ENCODE assay signal across 9 cellular contexts in the genomic region with DNA sequence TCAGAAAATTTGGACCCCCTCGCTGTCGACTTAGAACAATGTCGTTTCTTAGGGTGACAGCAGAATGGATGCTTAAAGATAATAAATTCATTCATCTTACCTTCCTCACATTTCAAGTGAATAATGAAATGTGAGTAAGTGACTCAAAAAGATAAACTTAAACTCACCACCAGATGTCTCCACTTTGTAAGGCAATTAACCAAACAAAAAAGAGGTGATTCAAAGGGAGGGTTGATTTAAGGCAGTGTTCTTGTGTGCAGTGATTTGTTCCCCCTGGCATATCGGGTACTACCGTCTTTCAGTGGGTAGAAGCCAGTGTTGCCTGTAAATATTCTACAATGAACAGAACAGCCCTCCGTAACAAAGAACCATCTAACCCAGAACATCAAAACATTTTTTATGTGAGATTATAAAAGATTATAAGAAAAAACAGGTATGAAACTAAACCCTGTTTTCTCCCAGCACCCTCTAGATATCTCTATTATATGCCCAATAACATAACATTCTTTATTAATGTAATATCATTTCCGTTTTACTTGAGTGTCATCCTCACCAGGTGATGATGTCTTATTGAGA.
DNase-seq lines count a peak whose midpoint lies in the region; ATAC-seq and TF ChIP-seq lines count a peak whose summit lies in the region.
"Had no signal": no experiment of that assay in that cellular context is flagged by ENCODE, and none has a peak within 500 bp of the region (broad histone marks: within the 10 kb centered on the region; RNA-seq: fewer than 3 reads in every experiment).

No MANE protein-coding gene starts in this region.

- ATAC-seq in HG02763 (IDR thresholded peaks at IDR 0.05; ENCODE audit: unreplicated experiment), result no peak
- ATAC-seq in stimulated activated naive B cell treated with anti-CD40 and anti-IgM and Interleukin-4, amounts not matched to agents 10 μg/mL and 1 μg/mL and 100 μg/mL, for 72 hours (replicated peaks), result no peak

- no peak overlapping the region for H3K4me3 ChIP-seq in esophagus squamous epithelium
- no peak overlapping the region for H3K4me3 ChIP-seq in smooth muscle cell

- H3K4me2 ChIP-seq in smooth muscle cell, result no peak overlapping the region

- no peaks in the 10 kb centered on the region for H3K36me3 Mint-ChIP-seq in stimulated activated naive B cell treated with anti-CD40 and anti-IgM and Interleukin-4, amounts not matched to agents 10 μg/mL and 1 μg/mL and 100 μg/mL, for 72 hours

- TF ChIP-seq POLR2A in esophagus squamous epithelium (IDR thresholded peaks at IDR 0.05), result no peak

- H2AFZ ChIP-seq in smooth muscle cell (ENCODE audit: low read depth), result no peak overlapping the region

- no peak overlapping the region for H3K27ac Mint-ChIP-seq in stimulated activated naive B cell treated with anti-CD40 and anti-IgM and Interleukin-4, amounts not matched to agents 10 μg/mL and 1 μg/mL and 100 μg/mL, for 72 hours
- H3K27ac Mint-ChIP-seq: T-helper 1 cell treated with Interleukin-12 subunit alpha and Interleukin-12 subunit beta and Interleukin-4 antibody, amounts not matched to agents 30 μg/mL and 1 μg/mL, for 36 hours had no signal

- no peaks in the 10 kb centered on the region for H4K20me1 ChIP-seq in smooth muscle cell (ENCODE audit: low read depth)

- no peaks in the 10 kb centered on the region for H3K4me1 Mint-ChIP-seq in stimulated activated naive B cell treated with anti-CD40 and anti-IgM and Interleukin-4, amounts not matched to agents 10 μg/mL and 1 μg/mL and 100 μg/mL, for 72 hours

- H3K36me3 ChIP-seq in esophagus squamous epithelium (no peaks in the 10 kb centered on the region), smooth muscle cell (ENCODE audit: low read depth) (no peaks in the 10 kb centered on the region)

- intact Hi-C loops in esophagus squamous epithelium (cut with DNase I), result no loop called here

- H3K4me1 ChIP-seq in esophagus squamous epithelium (peaks cover 0 to 4% (median 0%) of the 10 kb centered on the region in 3 donors), smooth muscle cell (ENCODE audit: low read depth) (no peaks in the 10 kb centered on the region)

- no peaks in the 10 kb centered on the region for H3K79me2 ChIP-seq in smooth muscle cell (ENCODE audit: low read depth)

- H3K4me3 Mint-ChIP-seq in stimulated activated naive B cell treated with anti-CD40 and anti-IgM and Interleukin-4, amounts not matched to agents 10 μg/mL and 1 μg/mL and 100 μg/mL, for 72 hours, result no peak overlapping the region
- H3K4me3 Mint-ChIP-seq: T-helper 1 cell treated with Interleukin-12 subunit alpha and Interleukin-12 subunit beta and Interleukin-4 antibody, amounts not matched to agents 30 μg/mL and 1 μg/mL, for 36 hours had no signal

- H3K27ac ChIP-seq in esophagus squamous epithelium, result no peak overlapping the region
- H3K27ac ChIP-seq in smooth muscle cell (ENCODE audit: low read depth), result no peak overlapping the region

- peak; percentile 35 for DNase-seq in NCI-H1105 treated with DMSO at 0.1 percent for 48 hours (lab: John Stamatoyannopoulos, UW)
- DNase-seq in NCI-H1105 (lab: John Stamatoyannopoulos, UW), result no peak
- peak; percentile 76 for DNase-seq in NCI-H82 (lab: John Stamatoyannopoulos, UW)
- DNase-seq in esophagus squamous epithelium (lab: John Stamatoyannopoulos, UW), result no peak
- no peak for DNase-seq in smooth muscle cell (lab: John Stamatoyannopoulos, UW; ENCODE audit: unreplicated experiment)
- no peak for DNase-seq in MV-4-11 (lab: John Stamatoyannopoulos, UW)
- no peak for DNase-seq in stimulated activated naive B cell treated with anti-CD40 and anti-IgM and Interleukin-4, amounts not matched to agents 10 μg/mL and 1 μg/mL and 100 μg/mL, for 72 hours

- no peaks in the 10 kb centered on the region for H3F3A ChIP-seq in smooth muscle cell (ENCODE audit: low read depth)

- no peaks in the 10 kb centered on the region for H3K27me3 Mint-ChIP-seq in stimulated activated naive B cell treated with anti-CD40 and anti-IgM and Interleukin-4, amounts not matched to agents 10 μg/mL and 1 μg/mL and 100 μg/mL, for 72 hours

- H3K9me3 Mint-ChIP-seq in stimulated activated naive B cell treated with anti-CD40 and anti-IgM and Interleukin-4, amounts not matched to agents 10 μg/mL and 1 μg/mL and 100 μg/mL, for 72 hours, result peaks cover 0 to 2% of the 10 kb centered on the region in 2 donors

- no peak overlapping the region for H3K9ac ChIP-seq in smooth muscle cell (ENCODE audit: low read depth)

- H3K9me3 ChIP-seq in esophagus squamous epithelium, result no peaks in the 10 kb centered on the region
- H3K9me3 ChIP-seq in smooth muscle cell (replicated peaks; ENCODE audit: low read depth), result no peaks in the 10 kb centered on the region

- no peaks in the 10 kb centered on the region for H3K27me3 ChIP-seq in esophagus squamous epithelium
- H3K27me3 ChIP-seq in smooth muscle cell (ENCODE audit: low read depth), result no peaks in the 10 kb centered on the region

- peak in 4 of 6 experiments; percentile 4 to 57 (median 32) for TF ChIP-seq CTCF in esophagus squamous epithelium (IDR thresholded peaks at IDR 0.05)
- TF ChIP-seq CTCF in smooth muscle cell (IDR thresholded peaks at IDR 0.05; ENCODE audit: borderline replicate concordance, insufficient read depth, poor library complexity, severe bottlenecking), result peak; percentile 35

- WGBS in esophagus squamous epithelium, 2 donors, result 34% methylated on average over 7 of the region's 7 CpGs
- 45% methylated on average over 7 of the region's 7 CpGs for WGBS in smooth muscle cell (ENCODE audit: low lambda C conversion rate)

Comparison
In these comparisons a context has a peak if more than half of its experiments do, and no peak if none do; other contexts are left out.
1. DNase-seq: peak in NCI-H1105 treated with DMSO at 0.1 percent for 48 hours (single experiment) and NCI-H82 (single experiment); none in NCI-H1105 (single experiment), esophagus squamous epithelium (single experiment), smooth muscle cell (single experiment), MV-4-11 (single experiment) and stimulated activated naive B cell treated with anti-CD40 and anti-IgM and Interleukin-4, amounts not matched to agents 10 μg/mL and 1 μg/mL and 100 μg/mL, for 72 hours (single experiment).